In the genomic region with DNA sequence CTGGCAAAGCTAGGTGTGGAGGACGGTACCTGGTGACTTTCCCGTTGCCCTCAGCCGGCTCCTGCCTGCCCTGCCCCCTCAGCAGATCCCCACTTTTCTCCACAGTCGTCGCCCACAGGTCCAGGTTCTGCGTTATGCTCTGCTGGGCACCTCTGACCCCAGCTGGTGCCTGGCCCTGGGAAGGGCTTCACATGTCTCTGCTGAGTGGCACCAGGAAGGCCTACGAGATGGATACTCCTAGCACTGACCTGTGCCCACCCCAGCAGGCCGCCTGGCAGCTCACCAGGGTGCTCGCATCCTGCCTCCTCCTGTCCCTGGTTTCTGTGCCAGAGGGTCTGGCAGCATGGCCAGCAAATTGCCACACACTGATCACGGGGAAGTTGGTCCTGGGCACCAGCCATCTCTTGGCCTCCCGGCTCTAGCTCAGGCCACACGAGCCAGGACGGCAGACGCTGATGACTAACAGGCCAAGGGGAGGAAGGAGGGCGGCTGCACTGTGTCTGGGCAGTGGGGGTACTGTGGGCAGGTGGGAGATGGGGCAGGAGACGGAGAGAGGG, we compare ENCODE assay signal across 14 cellular contexts. TPM values are rescaled to one million over a fixed set of nuclear protein-coding genes. Genes with fewer than 3 reads are reported as not detected.
A peak's percentile ranks its signal among the peaks of the same experiment; 100 is the strongest.
DNase-seq lines count a peak whose midpoint lies in the region; ATAC-seq, FAIRE-seq and TF ChIP-seq lines count a peak whose summit lies in the region.
"Had no signal": no experiment of that assay in that cellular context is flagged by ENCODE, and none has a peak within 500 bp of the region (broad histone marks: within the 10 kb centered on the region; RNA-seq: fewer than 3 reads in every experiment).

No MANE protein-coding gene starts in this region.

- whole genome bisulfite sequencing in liver: 41% methylated on average over 16 of the region's 16 CpGs
- 95% methylated on average over 13 of the region's 16 CpGs for WGBS in HepG2 (ENCODE audit: low lambda C conversion rate)
- no CpG with 5 or more reads among the region's 16 CpGs for WGBS in neuronal stem cell (ENCODE audit: extremely low coverage in 2 of 2, insufficient read length in 2 of 2, insufficient replicate concordance in 1 of 2), 2 donors
- WGBS in aorta, 2 donors: 13 to 14% methylated on average over 16 of the region's 16 CpGs

- POLR2A ChIA-PET in HepG2 (lab: Yijun Ruan, JAX) (no interaction called here), Caco-2 (lab: Charles Lee) (no interaction called here)

- peaks cover 84% of the 10 kb centered on the region for H3K36me3 Mint-ChIP-seq in Caco-2 (ENCODE audit: insufficient read depth, unreplicated experiment)

- FAIRE-seq in HepG2 (lab: Jason Lieb, UNC): no peak
- FAIRE-seq: H54, small intestine had no signal

- H3K14ac ChIP-seq in neuronal stem cell (ENCODE audit: low read length): no peak overlapping the region

- H3K4me3 ChIP-seq in liver (ENCODE audit: low read depth in 1 of 3, low read length in 3 of 3): no peak overlapping the region
- H3K4me3 ChIP-seq in HepG2 (replicated peaks in 1 of 3; ENCODE audit: insufficient read depth in 1 of 3, low read depth in 2 of 3, low read length in 3 of 3): no peak overlapping the region
- no peak overlapping the region for H3K4me3 ChIP-seq in fibroblast of the aortic adventitia (ENCODE audit: low read depth, low read length)
- no peak overlapping the region for H3K4me3 ChIP-seq in neuronal stem cell (ENCODE audit: low read length in 2 of 2)
- H3K4me3 ChIP-seq in aorta (ENCODE audit: low read length in 2 of 2): no peak overlapping the region
- H3K4me3 ChIP-seq in Caco-2 (ENCODE audit: low read depth, low read length): no peak overlapping the region
- H3K4me3 ChIP-seq: testis had no signal

- H4K20me1 ChIP-seq in HepG2 (ENCODE audit: insufficient read depth, low read length): peaks cover 28% of the 10 kb centered on the region

- no peak overlapping the region for H3K27ac Mint-ChIP-seq in Caco-2 (ENCODE audit: unreplicated experiment)

- H3K4ac ChIP-seq in neuronal stem cell (ENCODE audit: low read length): peak overlapping the region; percentile 12

- H2AFZ ChIP-seq in HepG2 (ENCODE audit: low read length): no peak overlapping the region
- H2AFZ ChIP-seq in neuronal stem cell (ENCODE audit: low read length): no peak overlapping the region

- H2BK5ac ChIP-seq in neuronal stem cell (ENCODE audit: low read length): peak overlapping the region; percentile 40

- no peaks in the 10 kb centered on the region for H3K9me3 Mint-ChIP-seq in Caco-2 (ENCODE audit: unreplicated experiment)

- peaks cover 20 to 54% (median 34%) of the 10 kb centered on the region in 4 donors for H3K4me1 ChIP-seq in liver (ENCODE audit: control insufficient read depth in 4 of 4, insufficient read depth in 4 of 4, low read length in 3 of 4)
- no peaks in the 10 kb centered on the region for H3K4me1 ChIP-seq in HepG2 (ENCODE audit: insufficient read depth, low read length)
- H3K4me1 ChIP-seq in neuronal stem cell (ENCODE audit: control insufficient read depth in 2 of 2, insufficient read depth in 1 of 2, low read depth in 1 of 2, low read length in 2 of 2): peaks cover 0 to 4% of the 10 kb centered on the region in 2 donors
- H3K4me1 ChIP-seq in aorta (ENCODE audit: control insufficient read depth in 1 of 2, insufficient read depth in 2 of 2, low read length in 2 of 2): peaks cover 0 to 2% of the 10 kb centered on the region in 2 donors
- no peaks in the 10 kb centered on the region for H3K4me1 ChIP-seq in Caco-2
- H3K4me1 ChIP-seq: testis had no signal

- H4K91ac ChIP-seq in neuronal stem cell (ENCODE audit: low read depth, low read length, poor library complexity): no peak overlapping the region

- H3K4me1 Mint-ChIP-seq in Caco-2 (ENCODE audit: low read depth, unreplicated experiment): peaks cover 6% of the 10 kb centered on the region

- TF ChIP-seq RAD21 in liver (IDR thresholded peaks at IDR 0.05): peak in 1 of 2 donors; percentile 7
- TF ChIP-seq RAD21 in HepG2 (CRISPR knock-in tag; IDR thresholded peaks at IDR 0.05): no peak

- H3K9me3 ChIP-seq in liver (ENCODE audit: control insufficient read depth in 4 of 4, low read length in 3 of 4) (no peaks in the 10 kb centered on the region), HepG2 (ENCODE audit: low read length) (no peaks in the 10 kb centered on the region), neuronal stem cell (replicated peaks in 1 of 2; ENCODE audit: control insufficient read depth in 2 of 2, insufficient read depth in 1 of 2, low read depth in 1 of 2, low read length in 2 of 2) (no peaks in the 10 kb centered on the region), aorta (ENCODE audit: control insufficient read depth, low read length) (no peaks in the 10 kb centered on the region), Caco-2 (no peaks in the 10 kb centered on the region)
- H3K9me3 ChIP-seq: testis had no signal

- no peaks in the 10 kb centered on the region for H3K27me3 ChIP-seq in liver (ENCODE audit: control insufficient read depth in 4 of 4, insufficient read depth in 4 of 4, low read length in 3 of 4)
- no peaks in the 10 kb centered on the region for H3K27me3 ChIP-seq in HepG2 (ENCODE audit: control insufficient read depth in 1 of 2, insufficient read depth in 2 of 2, low read length in 2 of 2)
- H3K27me3 ChIP-seq in neuronal stem cell (ENCODE audit: control insufficient read depth in 3 of 3, insufficient read depth in 3 of 3, low read depth in 1 of 3, low read length in 3 of 3): no peaks in the 10 kb centered on the region
- no peaks in the 10 kb centered on the region for H3K27me3 ChIP-seq in aorta (ENCODE audit: control insufficient read depth in 1 of 2, insufficient read depth in 2 of 2, low read length in 1 of 2)
- H3K27me3 ChIP-seq in Caco-2 (replicated peaks; ENCODE audit: control insufficient read depth, insufficient read depth, low read length): no peaks in the 10 kb centered on the region
- H3K27me3 ChIP-seq: testis had no signal

- H3K4me2 ChIP-seq in HepG2 (ENCODE audit: low read depth, low read length) (no peak overlapping the region), neuronal stem cell (ENCODE audit: insufficient read depth, low read length, poor library complexity, severe bottlenecking) (no peak overlapping the region)

- no peak for ATAC-seq in HepG2
- peak; percentile 85 for ATAC-seq in aorta (ENCODE audit: low FRiP score)
- ATAC-seq in GM18868 (IDR thresholded peaks at IDR 0.05; ENCODE audit: unreplicated experiment): no peak
- no peak for ATAC-seq in GM18520 (IDR thresholded peaks at IDR 0.05; ENCODE audit: unreplicated experiment)

- TF ChIP-seq POLR2A in HepG2 (IDR thresholded peaks at IDR 0.05; ENCODE audit: insufficient read depth in 1 of 2, low read depth in 2 of 2, low read length in 2 of 2): no peak

- peak overlapping the region; percentile 75 for H2BK12ac ChIP-seq in neuronal stem cell (ENCODE audit: low read length)

- peak overlapping the region; percentile 29 for H3K23ac ChIP-seq in neuronal stem cell (ENCODE audit: low read depth, low read length, poor library complexity)

- intact Hi-C loops in HepG2 (cut with micrococcal nuclease; ENCODE audit: unreplicated experiment) (no loop called here), aorta (cut with DNase I) (no loop called here), Caco-2 (cut with micrococcal nuclease; ENCODE audit: unreplicated experiment) (no loop called here)

- BruUV-seq in HepG2 (replicated peaks; lab: Mats Ljungman, UMichigan): no TSS peak
- BruUV-seq in Caco-2 (replicated peaks; lab: Mats Ljungman, UMichigan): no TSS peak

- in situ Hi-C loops in HepG2 (cut with HindIII; ENCODE audit: extremely low pct_ligation_motif_present, low pct_unique_long_range_greater_than_20kb): loop anchor here (5.0 kb wide), 1 partner anchor 49 kb away; no protein-coding TSS in a partner anchor

- no peaks in the 10 kb centered on the region for H3K27me3 Mint-ChIP-seq in Caco-2 (ENCODE audit: insufficient read depth, unreplicated experiment)

- H2BK15ac ChIP-seq in neuronal stem cell (ENCODE audit: low read length): no peak overlapping the region

- no peak overlapping the region for H2AK5ac ChIP-seq in neuronal stem cell (ENCODE audit: low read depth, low read length)

- DNase-seq in HepG2 (ENCODE audit: low spot score) (no peak), fibroblast of the aortic adventitia (ENCODE audit: low read depth) (peak; percentile 73), neuronal stem cell (ENCODE audit: low spot score) (no peak), aorta (peak; percentile 93), Caco-2 (no peak)
- DNase-seq: activated naive CD4-positive, alpha-beta T cell treated with Interleukin-2 at 50 U/mL for 16 hours; NCI-H226; small intestine; T1000; testis had no signal

- H3K36me3 ChIP-seq in liver (ENCODE audit: control insufficient read depth in 4 of 4, insufficient read depth in 3 of 4, low read depth in 1 of 4, low read length in 3 of 4) (peaks cover 1 to 22% (median 14%) of the 10 kb centered on the region in 4 donors), HepG2 (replicated peaks in 1 of 2; ENCODE audit: control insufficient read depth in 1 of 2, insufficient read depth in 2 of 2, low read length in 2 of 2) (peaks cover 13 to 53% of the 10 kb centered on the region in 2 experiments; a peak in 4 of 5 replicates), neuronal stem cell (replicated peaks in 1 of 2; ENCODE audit: control insufficient read depth in 2 of 2, insufficient read depth in 2 of 2, low read length in 2 of 2) (peaks cover 20 to 86% of the 10 kb centered on the region in 2 donors), aorta (ENCODE audit: control insufficient read depth in 1 of 2, insufficient read depth in 2 of 2, low read length in 1 of 2) (no peaks in the 10 kb centered on the region), Caco-2 (ENCODE audit: control insufficient read depth, insufficient read depth, low read length) (no peaks in the 10 kb centered on the region)

- peak overlapping the region; percentile 3 for H3K18ac ChIP-seq in neuronal stem cell (ENCODE audit: low read length)

- H3K27ac ChIP-seq in liver (ENCODE audit: low read depth in 1 of 2, low read length in 2 of 2) (peak overlapping the region; percentile 95 to 99), HepG2 (ENCODE audit: extremely low read length, insufficient read depth, low read length) (no peak overlapping the region), neuronal stem cell (replicated peaks; ENCODE audit: low read length) (no peak overlapping the region), aorta (ENCODE audit: low read depth in 1 of 2, low read length in 2 of 2) (peak overlapping the region; percentile 68 to 83)
- H3K27ac ChIP-seq: testis had no signal

- peaks cover 21% of the 10 kb centered on the region for H3K79me2 ChIP-seq in HepG2 (ENCODE audit: insufficient read depth, low read length)

- no peak overlapping the region for H3K4me3 Mint-ChIP-seq in Caco-2 (ENCODE audit: unreplicated experiment)

- TF ChIP-seq EP300 in HepG2 (IDR thresholded peaks at IDR 0.05; ENCODE audit: low read depth in 2 of 2, low read length in 2 of 2): no peak
- TF ChIP-seq EP300 in HepG2 (CRISPR knock-in tag; IDR thresholded peaks at IDR 0.05; ENCODE audit: borderline replicate concordance): no peak

- peaks cover 23% of the 10 kb centered on the region for H3K79me1 ChIP-seq in neuronal stem cell (ENCODE audit: low read depth, low read length)

- CTCF ChIA-PET in HepG2 (lab: Yijun Ruan, JAX; ENCODE audit: low intra/inter-chr PET ratio, low total read pairs): no interaction called here
- CTCF ChIA-PET in Caco-2 (lab: Charles Lee): no interaction called here

- H4K8ac ChIP-seq in neuronal stem cell (ENCODE audit: low read depth, low read length): no peak overlapping the region

- no peak for TF ChIP-seq CTCF in liver (IDR thresholded peaks at IDR 0.05; ENCODE audit: low read depth, low read length, missing input control)
- TF ChIP-seq CTCF in HepG2 (CRISPR knock-in tag; IDR thresholded peaks at IDR 0.05): no peak
- TF ChIP-seq CTCF in fibroblast of the aortic adventitia (IDR thresholded peaks at IDR 0.05; ENCODE audit: insufficient read depth, low read length): no peak
- TF ChIP-seq CTCF in Caco-2 (IDR thresholded peaks at IDR 0.05; ENCODE audit: insufficient read depth in 1 of 2, low read depth in 1 of 2, low read length in 1 of 2, severe bottlenecking in 1 of 2, unreplicated experiment in 1 of 2): no peak

- no peak overlapping the region for H2BK120ac ChIP-seq in neuronal stem cell (ENCODE audit: low read depth, low read length)

- H3K9ac ChIP-seq in liver (ENCODE audit: low read depth in 1 of 2, low read length in 2 of 2) (peak overlapping the region in 1 of 2 donors; percentile 45), HepG2 (ENCODE audit: insufficient read depth, low read depth, low read length) (no peak overlapping the region), neuronal stem cell (ENCODE audit: low read depth, low read length, poor library complexity) (peak overlapping the region; percentile 74)

RNA-seq across cellular contexts. Expression of gene CARS1, which starts 13.8 kb away (rescaled TPM):
- 10 to 100 TPM; 15.2 to 40.1 TPM for total RNA-seq in liver
- polyA plus RNA-seq in liver: 10 to 100 TPM; 15.5 to 28.7 TPM
- 32.1 and 33.8 TPM in 2 replicates for total RNA-seq in HepG2 (2016; rRNA removed; fragmentation: Illumina TruSeq; extraction: Trizol)
- total RNA-seq in HepG2 (2016; cell fraction: cytosol; rRNA removed; fragmentation: Illumina TruSeq; extraction: Trizol; ENCODE audit: low read depth): 6.6 and 6.8 TPM in 2 replicates
- total RNA-seq in HepG2 (2016; cell fraction: insoluble cytoplasmic fraction; rRNA removed; fragmentation: Illumina TruSeq; extraction: Trizol): 31.0 and 33.3 TPM in 2 replicates
- total RNA-seq in HepG2 (2016; cell fraction: membrane; rRNA removed; fragmentation: Illumina TruSeq; extraction: Trizol): 11.2 and 30.8 TPM in 2 replicates
- total RNA-seq in HepG2 (2016; cell fraction: nucleus; rRNA removed; fragmentation: Illumina TruSeq; extraction: Trizol): 32.2 and 55.6 TPM in 2 replicates
- polyA plus RNA-seq in HepG2 (2011; rRNA removed): 47.0 and 51.1 TPM in 2 replicates
- polyA plus RNA-seq in HepG2 (2011; cell fraction: cytosol; rRNA removed): 24.8 and 30.7 TPM in 2 replicates
- 122 and 123 TPM in 2 replicates for polyA plus RNA-seq in HepG2 (2011; cell fraction: nucleus; rRNA removed)
- polyA plus RNA-seq in HepG2 (2012): 27.1 and 55.0 TPM in 2 replicates
- polyA plus RNA-seq in HepG2 (2016; cell fraction: cytosol; fragmentation: Illumina TruSeq; extraction: Trizol; ENCODE audit: low read depth): 5.3 and 6.3 TPM in 2 replicates
- polyA plus RNA-seq in HepG2 (2016; cell fraction: insoluble cytoplasmic fraction; fragmentation: Illumina TruSeq; extraction: Trizol; ENCODE audit: low read depth): 28.8 and 29.1 TPM in 2 replicates
- 8.7 and 27.3 TPM in 2 replicates for polyA plus RNA-seq in HepG2 (2016; cell fraction: membrane; fragmentation: Illumina TruSeq; extraction: Trizol; ENCODE audit: low read depth)
- polyA plus RNA-seq in HepG2 (2016; cell fraction: nucleus; fragmentation: Illumina TruSeq; extraction: Trizol; ENCODE audit: insufficient read depth, low read depth): 59.1 and 103 TPM in 2 replicates
- polyA minus RNA-seq in HepG2 (2011; rRNA and poly(A)+ RNA removed; ENCODE audit: low replicate concordance): 27.7 and 54.6 TPM in 2 replicates
- 18.4 and 22.4 TPM in 2 replicates for polyA minus RNA-seq in HepG2 (2011; cell fraction: cytosol; rRNA and poly(A)+ RNA removed)
- polyA minus RNA-seq in HepG2 (2011; cell fraction: nucleus; rRNA and poly(A)+ RNA removed): 55.0 and 56.3 TPM in 2 replicates
- 51.6 and 95.8 TPM in 2 replicates for total RNA-seq in fibroblast of the aortic adventitia (ENCODE audit: low replicate concordance)
- 21.3 TPM for polyA plus RNA-seq in neuronal stem cell (2013, experiment 1 of 2)
- polyA plus RNA-seq in neuronal stem cell (2013, experiment 2 of 2): 20.1 TPM
- total RNA-seq in aorta: 10 to 100 TPM; 37.7 to 38.9 TPM
- 10 to 100 TPM; 18.8 to 41.4 TPM for polyA plus RNA-seq in aorta
- total RNA-seq in Caco-2 (2022): 117 and 121 TPM in 2 replicates

RNA-seq across cellular contexts. Expression of gene NAP1L4, which starts 51.3 kb away (rescaled TPM):
- total RNA-seq in liver (100 to 1,000 TPM in 1 of 2 donors, 10 to 100 TPM in 1; 58.8 to 110 TPM), HepG2 (2016; rRNA removed; fragmentation: Illumina TruSeq; extraction: Trizol) (186 and 213 TPM in 2 replicates), fibroblast of the aortic adventitia (ENCODE audit: low replicate concordance) (99.6 and 111 TPM in 2 replicates), aorta (100 to 1,000 TPM in 1 of 2 donors, 10 to 100 TPM in 1; 99.5 to 109 TPM), Caco-2 (2022) (210 and 215 TPM in 2 replicates)
- polyA plus RNA-seq in liver (10 to 100 TPM; 33.2 to 34.5 TPM), HepG2 (2011; rRNA removed) (64.0 and 71.5 TPM in 2 replicates), aorta (10 to 100 TPM; 65.4 to 66.9 TPM)
- 229 and 281 TPM in 2 replicates for total RNA-seq in HepG2 (2016; cell fraction: cytosol; rRNA removed; fragmentation: Illumina TruSeq; extraction: Trizol; ENCODE audit: low read depth)
- total RNA-seq in HepG2 (2016; cell fraction: insoluble cytoplasmic fraction; rRNA removed; fragmentation: Illumina TruSeq; extraction: Trizol): 181 and 200 TPM in 2 replicates
- 147 and 170 TPM in 2 replicates for total RNA-seq in HepG2 (2016; cell fraction: membrane; rRNA removed; fragmentation: Illumina TruSeq; extraction: Trizol)
- 186 and 203 TPM in 2 replicates for total RNA-seq in HepG2 (2016; cell fraction: nucleus; rRNA removed; fragmentation: Illumina TruSeq; extraction: Trizol)
- 60.2 and 65.1 TPM in 2 replicates for polyA plus RNA-seq in HepG2 (2011; cell fraction: cytosol; rRNA removed)
- 112 TPM in 2 replicates for polyA plus RNA-seq in HepG2 (2011; cell fraction: nucleus; rRNA removed)
- polyA plus RNA-seq in HepG2 (2012): 74.7 and 106 TPM in 2 replicates
- 32.0 and 34.1 TPM in 2 replicates for polyA plus RNA-seq in HepG2 (2016; cell fraction: cytosol; fragmentation: Illumina TruSeq; extraction: Trizol; ENCODE audit: low read depth)
- polyA plus RNA-seq in HepG2 (2016; cell fraction: insoluble cytoplasmic fraction; fragmentation: Illumina TruSeq; extraction: Trizol; ENCODE audit: low read depth): 187 and 197 TPM in 2 replicates
- polyA plus RNA-seq in HepG2 (2016; cell fraction: membrane; fragmentation: Illumina TruSeq; extraction: Trizol; ENCODE audit: low read depth): 60.2 and 61.8 TPM in 2 replicates
- 171 and 202 TPM in 2 replicates for polyA plus RNA-seq in HepG2 (2016; cell fraction: nucleus; fragmentation: Illumina TruSeq; extraction: Trizol; ENCODE audit: insufficient read depth, low read depth)
- polyA minus RNA-seq in HepG2 (2011; rRNA and poly(A)+ RNA removed; ENCODE audit: low replicate concordance): 61.7 and 117 TPM in 2 replicates
- polyA minus RNA-seq in HepG2 (2011; cell fraction: cytosol; rRNA and poly(A)+ RNA removed): 46.9 and 61.0 TPM in 2 replicates
- polyA minus RNA-seq in HepG2 (2011; cell fraction: nucleus; rRNA and poly(A)+ RNA removed): 150 and 156 TPM in 2 replicates
- 113 TPM for polyA plus RNA-seq in neuronal stem cell (2013, experiment 1 of 2)
- polyA plus RNA-seq in neuronal stem cell (2013, experiment 2 of 2): 107 TPM

Comparison
In these comparisons a context has a peak if more than half of its experiments do, and no peak if none do; other contexts are left out.
1. H3K27ac ChIP-seq: peak in liver (2 of 2) and aorta (2 of 2); none in HepG2 (single experiment) and neuronal stem cell (single experiment).
2. DNase-seq: peak in fibroblast of the aortic adventitia (single experiment) and aorta (2 of 2); none in HepG2 (single experiment), neuronal stem cell (single experiment) and Caco-2 (0 of 2).